ENCODE assay signal across 8 cellular contexts in genomic region chr11:64810271-64810890, GRCh38. TPM values are rescaled to one million over a fixed set of nuclear protein-coding genes. Genes with fewer than 3 reads are reported as not detected.
DNase-seq lines count a peak whose midpoint lies in the region; ATAC-seq, FAIRE-seq and TF ChIP-seq lines count a peak whose summit lies in the region.

Gene MEN1, minus strand, starts transcription at chr11:64810551. Its CDS starts 442 bp downstream, at chr11:64810109.

- H3K27me3 ChIP-seq in KMS-11 (ENCODE audit: insufficient read depth, low read depth) (no peaks in the 10 kb centered on the region), muscle layer of colon (ENCODE audit: control insufficient read depth in 1 of 2, insufficient read depth in 2 of 2, low read length in 2 of 2) (no peaks in the 10 kb centered on the region)

- FAIRE-seq in RCC 7860 (lab: Jason Lieb, UNC): peak; percentile 81

- TF ChIP-seq CTCF in KMS-11 (conservative IDR thresholded peaks at IDR 0.05; ENCODE audit: low read depth, low read length): no peak

- H3K9ac ChIP-seq in KMS-11 (peak within 1 kb of the TSS; percentile 52; the same call in 1 of the 2 replicates), muscle layer of colon (ENCODE audit: low read length) (peak within 1 kb of the TSS; percentile 49)

- H3K4me3 ChIP-seq in KMS-11 (IDR thresholded peaks at IDR 0.05; ENCODE audit: insufficient read depth, low read depth, low read length) (peak within 1 kb of the TSS; percentile 51), muscle layer of colon (ENCODE audit: low read depth in 1 of 2, low read length in 2 of 2) (peak within 1 kb of the TSS; percentile 77 to 97)

- H3K27ac ChIP-seq in KMS-11 (no peak within 1 kb of the TSS), muscle layer of colon (ENCODE audit: low read depth, low read length) (peak within 1 kb of the TSS; percentile 28)

- peak within 1 kb of the TSS; percentile 98 for H2AFZ ChIP-seq in KMS-11 (ENCODE audit: low read depth)

- H4K20me1 ChIP-seq in KMS-11 (ENCODE audit: insufficient read depth): no peaks in the 10 kb centered on the region

- ATAC-seq in GM21619 (IDR thresholded peaks at IDR 0.05; ENCODE audit: unreplicated experiment) (peak; percentile 58), esophagus mucosa (peak; percentile 94)

- peak within 1 kb of the TSS; percentile 70; the same call in 1 of the 2 replicates for H3K4me2 ChIP-seq in KMS-11

- DNase-seq in D341Med (ENCODE audit: low spot score): peak; percentile 96
- DNase-seq in RCC 7860 (ENCODE audit: low spot score): peak; percentile 86
- peak; percentile 90 to 91 for DNase-seq in activated T-cell treated with anti-CD3 and anti-CD28 coated beads, Interleukin-2, amount 50 U/mL, for 48 hours
- DNase-seq in stimulated activated CD8-positive, alpha-beta memory T cell treated with anti-CD3 and anti-CD28 coated beads, Interleukin-7, amount 100 ng/mL, for 1 hour (ENCODE audit: low read depth in 2 of 2): peak; percentile 46 to 50

- H3K9me3 ChIP-seq in muscle layer of colon (ENCODE audit: low read length): no peaks in the 10 kb centered on the region

- no peaks in the 10 kb centered on the region for H3K79me2 ChIP-seq in KMS-11 (ENCODE audit: insufficient read depth, low read depth)

- H3K36me3 ChIP-seq in KMS-11 (ENCODE audit: insufficient read depth) (no peaks in the 10 kb centered on the region), muscle layer of colon (ENCODE audit: insufficient read depth, low read length) (peaks cover 4% of the 10 kb centered on the region)

- H3K4me1 ChIP-seq in KMS-11 (ENCODE audit: low read depth, poor library complexity, severe bottlenecking) (no peaks in the 10 kb centered on the region), muscle layer of colon (ENCODE audit: insufficient read depth, low read length) (peaks cover 8% of the 10 kb centered on the region)

RNA-seq across cellular contexts. Expression of gene MEN1, which starts in this region (rescaled TPM):
- 15.6 TPM for total RNA-seq in esophagus mucosa
